Comparison of ENCODE assay signal across 18 cellular contexts in the genomic region with DNA sequence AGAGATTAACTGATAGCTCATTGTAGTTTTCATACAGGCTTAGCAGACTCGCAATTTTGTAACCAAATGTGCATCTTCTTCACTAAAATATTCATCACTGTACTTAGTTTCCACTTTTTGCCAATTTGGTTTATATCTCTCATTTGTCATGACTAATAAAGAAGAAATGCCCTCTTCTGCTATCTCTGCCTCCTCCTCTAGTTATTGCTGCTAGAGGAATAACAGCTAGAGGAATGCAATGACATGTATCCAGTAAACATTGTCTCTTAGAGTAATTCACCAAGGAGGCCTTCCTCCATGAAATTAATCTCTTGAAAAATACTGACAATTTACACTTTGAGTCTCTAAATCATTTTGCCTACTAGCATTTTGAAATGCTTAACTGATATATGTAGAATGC.
"Had no signal": no experiment of that assay in that cellular context is flagged by ENCODE, and none has a peak within 500 bp of the region (broad histone marks: within the 10 kb centered on the region; RNA-seq: fewer than 3 reads in every experiment).

No MANE protein-coding gene starts in this region.

- H3K36me3 ChIP-seq: ascending aorta, colonic mucosa, right atrium auricular region, transverse colon had no signal

- H3K27me3 ChIP-seq: ascending aorta, colonic mucosa, right atrium auricular region, transverse colon had no signal

- H3K9me3 ChIP-seq: ascending aorta, colonic mucosa, right atrium auricular region, transverse colon had no signal

- H3K4me1 ChIP-seq: ascending aorta, colonic mucosa, right atrium auricular region, transverse colon had no signal

- H3K27ac ChIP-seq: ascending aorta, colonic mucosa, right atrium auricular region, transverse colon had no signal

- DNase-seq: activated CD4-positive, alpha-beta memory T cell treated with anti-CD3 and anti-CD28 coated beads for 36 hours; activated naive CD8-positive, alpha-beta T cell treated with anti-CD3 and anti-CD28 coated beads, Interleukin-2, amount 10 ng/mL, durations not matched to agents 7 days and 5 days; activated T-cell treated with anti-CD3 and anti-CD28 coated beads, Interleukin-2, amount 50 U/mL, for 48 hours; colonic mucosa; effector CD4-positive, alpha-beta T cell; glutamatergic neuron; immature natural killer cell; mammary epithelial cell; natural killer cell; nucleus accumbens; small intestine; stimulated activated CD4-positive, alpha-beta T cell treated with anti-CD3 and anti-CD28 coated beads, Interleukin-2, amount 100 ng/mL, for 24 hours; stimulated activated naive B cell treated with anti-CD40 and anti-IgM and Interleukin-4, amounts not matched to agents 10 μg/mL and 1 μg/mL and 100 μg/mL, for 72 hours; substantia nigra; T-helper 9 cell; transverse colon had no signal

- H3K4me3 ChIP-seq: ascending aorta, colonic mucosa, right atrium auricular region, transverse colon had no signal
